ENCODE assay signal across 13 cellular contexts in the genomic region with DNA sequence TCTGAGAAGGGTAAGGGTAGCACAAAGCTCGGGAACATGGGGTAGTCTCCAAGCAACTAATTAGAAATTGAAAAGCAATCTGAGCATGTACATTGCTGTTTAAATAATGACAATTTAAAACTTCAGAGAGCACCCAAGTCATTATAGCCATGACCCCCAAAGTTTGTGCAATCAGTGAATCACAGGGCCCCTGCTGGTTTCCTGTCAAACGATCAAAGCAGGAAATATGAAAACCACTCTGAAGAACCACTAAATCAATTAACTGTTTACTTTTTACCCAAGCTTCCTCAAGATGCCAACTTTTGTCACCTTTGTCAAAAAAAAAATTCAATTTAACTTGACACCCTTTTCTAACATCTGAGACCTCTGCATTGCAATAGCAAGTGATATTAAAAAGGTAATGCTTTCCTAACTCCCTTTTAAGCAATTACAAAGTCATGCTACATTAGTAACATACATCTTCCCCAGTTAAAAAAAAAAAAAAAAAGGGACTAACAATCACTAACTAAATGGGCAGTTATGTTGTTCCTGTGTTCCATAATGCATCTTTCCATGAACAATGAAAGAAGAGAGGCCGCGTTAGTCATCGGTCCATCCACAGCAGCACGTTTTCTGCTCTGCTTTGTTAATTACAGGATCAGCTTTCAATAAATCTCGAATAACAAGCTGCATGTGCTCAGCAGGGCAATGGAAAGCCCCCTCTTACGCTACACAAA.
DNase-seq lines count a peak whose midpoint lies in the region; ATAC-seq, FAIRE-seq and TF ChIP-seq lines count a peak whose summit lies in the region.
"Had no signal": no experiment of that assay in that cellular context is flagged by ENCODE, and none has a peak within 500 bp of the region (broad histone marks: within the 10 kb centered on the region; RNA-seq: fewer than 3 reads in every experiment).

No MANE protein-coding gene starts in this region.

- no peak for DNase-seq in GM23338 (ENCODE audit: low spot score)
- DNase-seq in NCI-H1417 treated with DMSO at 0.1 percent for 48 hours (lab: John Stamatoyannopoulos, UW): peak; percentile 68
- DNase-seq in T-helper 9 cell: peak; percentile 5
- peak; percentile 5 for DNase-seq in mesendoderm
- DNase-seq in NCI-H526 (lab: John Stamatoyannopoulos, UW): no peak
- no peak for DNase-seq in pancreas
- DNase-seq in activated naive CD4-positive, alpha-beta T cell treated with anti-CD3 and anti-CD28 coated beads, Interleukin-2, amount 50 U/mL, for 72 hours (ENCODE audit: low spot score in 2 of 2): no peak
- DNase-seq: activated CD4-positive, alpha-beta T cell treated with anti-CD3 and anti-CD28 coated beads, Interleukin-2, amount 10 ng/mL, durations not matched to agents 24 days and 14 days; naive B cell; stimulated activated CD4-positive, alpha-beta T cell treated with anti-CD3 and anti-CD28 coated beads, Interleukin-2, amount 100 ng/mL, for 24 hours had no signal

- no CpG with 5 or more reads among the region's 8 CpGs for WGBS in mesendoderm (ENCODE audit: extremely low coverage, insufficient coverage, low lambda C conversion rate)
- 66 to 72% methylated on average over 8 of the region's 8 CpGs for WGBS in pancreas, 2 donors

- peaks cover 40% of the 10 kb centered on the region for H3K36me3 Mint-ChIP-seq in GM23338 (ENCODE audit: low read depth)
- no peaks in the 10 kb centered on the region for H3K36me3 Mint-ChIP-seq in activated naive CD4-positive, alpha-beta T cell treated with anti-CD3 and anti-CD28 coated beads, Interleukin-2, amount 50 U/mL, for 72 hours
- H3K36me3 Mint-ChIP-seq: IgD-negative memory B cell, naive B cell had no signal

- no peak for FAIRE-seq in pancreas (lab: Jason Lieb, UNC)

- H3K4me3 ChIP-seq in GM23338 (no peak overlapping the region), mesendoderm (ENCODE audit: low read length) (no peak overlapping the region), pancreas (no peak overlapping the region)
- H3K4me3 ChIP-seq: thoracic aorta had no signal

- H4K8ac ChIP-seq in mesendoderm (ENCODE audit: low read depth, low read length): no peak overlapping the region

- no peak overlapping the region for H2BK5ac ChIP-seq in mesendoderm (ENCODE audit: low read length)

- no peaks in the 10 kb centered on the region for H3K4me1 ChIP-seq in GM23338 (ENCODE audit: insufficient read depth)
- no peaks in the 10 kb centered on the region for H3K4me1 ChIP-seq in mesendoderm (ENCODE audit: control insufficient read depth, low read depth, low read length)
- no peaks in the 10 kb centered on the region for H3K4me1 ChIP-seq in pancreas

- ATAC-seq in GM23338 (no peak; the same call in 2 of the 3 replicates), HG03108 (IDR thresholded peaks at IDR 0.05; ENCODE audit: unreplicated experiment) (no peak), pancreas (no peak)
- no peak for ATAC-seq in activated naive CD4-positive, alpha-beta T cell treated with anti-CD3 and anti-CD28 coated beads, Interleukin-2, amount 50 U/mL, for 72 hours

- H3K27me3 ChIP-seq in GM23338 (ENCODE audit: insufficient read depth) (no peaks in the 10 kb centered on the region), mesendoderm (ENCODE audit: insufficient read depth, low read length, poor library complexity) (no peaks in the 10 kb centered on the region), pancreas (no peaks in the 10 kb centered on the region)

- no peaks in the 10 kb centered on the region for H3K9me2 ChIP-seq in GM23338 (ENCODE audit: insufficient read depth)

- H3K9me3 ChIP-seq in pancreas: no peaks in the 10 kb centered on the region
- H3K9me3 ChIP-seq: thoracic aorta had no signal

- no peaks in the 10 kb centered on the region for H3F3A ChIP-seq in GM23338 (replicated peaks; ENCODE audit: low read depth)

- H3K4me2 ChIP-seq in GM23338: no peak overlapping the region
- no peak overlapping the region for H3K4me2 ChIP-seq in mesendoderm (ENCODE audit: low read length)

- H2BK120ac ChIP-seq in mesendoderm (ENCODE audit: low read depth, low read length): no peak overlapping the region

- H3K27ac ChIP-seq in GM23338 (ENCODE audit: low read depth) (no peak overlapping the region), mesendoderm (ENCODE audit: low read depth, low read length) (no peak overlapping the region), pancreas (no peak overlapping the region)
- H3K27ac ChIP-seq: thoracic aorta had no signal

- peak overlapping the region; percentile 33; the same call in 1 of the 2 replicates for H3K27ac Mint-ChIP-seq in GM23338
- no peak overlapping the region for H3K27ac Mint-ChIP-seq in activated naive CD4-positive, alpha-beta T cell treated with anti-CD3 and anti-CD28 coated beads, Interleukin-2, amount 50 U/mL, for 72 hours
- H3K27ac Mint-ChIP-seq: activated CD4-positive, alpha-beta T cell treated with anti-CD3 and anti-CD28 coated beads, Interleukin-2, amount 10 ng/mL, durations not matched to agents 24 days and 14 days; IgD-negative memory B cell; naive B cell had no signal

- no peak overlapping the region for H3K56ac ChIP-seq in mesendoderm (ENCODE audit: low read length)

- no peaks in the 10 kb centered on the region for H3K79me1 ChIP-seq in mesendoderm (ENCODE audit: low read length)

- H3K36me3 ChIP-seq in GM23338 (ENCODE audit: insufficient read depth): peaks cover 24% of the 10 kb centered on the region; the same call in 1 of the 2 replicates
- H3K36me3 ChIP-seq in mesendoderm (ENCODE audit: control insufficient read depth, insufficient read depth, low read length): no peaks in the 10 kb centered on the region
- H3K36me3 ChIP-seq in pancreas: peaks cover 0 to 2% (median 0%) of the 10 kb centered on the region in 3 donors
- H3K36me3 ChIP-seq: thoracic aorta had no signal

- H3K4me3 Mint-ChIP-seq in GM23338: no peak overlapping the region
- H3K4me3 Mint-ChIP-seq: activated CD4-positive, alpha-beta T cell treated with anti-CD3 and anti-CD28 coated beads, Interleukin-2, amount 10 ng/mL, durations not matched to agents 24 days and 14 days; IgD-negative memory B cell; naive B cell had no signal

- no peak overlapping the region for H3K9ac ChIP-seq in mesendoderm (ENCODE audit: low read length)

- H3K23ac ChIP-seq in mesendoderm (ENCODE audit: low read length): no peak overlapping the region

- no peaks in the 10 kb centered on the region for H4K20me1 ChIP-seq in GM23338 (replicated peaks; ENCODE audit: insufficient read depth)

- H3K18ac ChIP-seq in mesendoderm (ENCODE audit: low read length): no peak overlapping the region

- intact Hi-C loops in pancreas (cut with DNase I): no loop called here

- H2AFZ ChIP-seq in GM23338: no peak overlapping the region

- TF ChIP-seq CTCF in GM23338 (conservative IDR thresholded peaks at IDR 0.05; ENCODE audit: low read depth in 2 of 2) (no peak), pancreas (IDR thresholded peaks at IDR 0.05) (no peak)

- H3K27me3 Mint-ChIP-seq in GM23338 (ENCODE audit: insufficient read depth, low read depth, poor library complexity): no peaks in the 10 kb centered on the region
- H3K27me3 Mint-ChIP-seq: activated CD4-positive, alpha-beta T cell treated with anti-CD3 and anti-CD28 coated beads, Interleukin-2, amount 10 ng/mL, durations not matched to agents 24 days and 14 days; IgD-negative memory B cell; naive B cell had no signal

- no peaks in the 10 kb centered on the region for H3K79me2 ChIP-seq in GM23338 (replicated peaks; ENCODE audit: insufficient read depth)
- H3K79me2 ChIP-seq in mesendoderm (ENCODE audit: control insufficient read depth, insufficient read depth, low read length): no peaks in the 10 kb centered on the region

- H4K5ac ChIP-seq in mesendoderm (ENCODE audit: low read length): no peak overlapping the region

- H3K9me3 Mint-ChIP-seq in GM23338: no peaks in the 10 kb centered on the region
- H3K9me3 Mint-ChIP-seq in activated naive CD4-positive, alpha-beta T cell treated with anti-CD3 and anti-CD28 coated beads, Interleukin-2, amount 50 U/mL, for 72 hours: peaks cover 0 to 5% of the 10 kb centered on the region in 2 donors
- H3K9me3 Mint-ChIP-seq: activated CD4-positive, alpha-beta T cell treated with anti-CD3 and anti-CD28 coated beads, Interleukin-2, amount 10 ng/mL, durations not matched to agents 24 days and 14 days; IgD-negative memory B cell had no signal

- peaks cover 12% of the 10 kb centered on the region; the same call in 2 of the 3 replicates for H3K4me1 Mint-ChIP-seq in GM23338
- H3K4me1 Mint-ChIP-seq: IgD-negative memory B cell, naive B cell had no signal

- no peak overlapping the region for H3K4ac ChIP-seq in mesendoderm (ENCODE audit: low read depth, low read length)

- H2AK5ac ChIP-seq in mesendoderm (ENCODE audit: low read length): no peak overlapping the region

- no peak overlapping the region for H2BK15ac ChIP-seq in mesendoderm (replicated peaks; ENCODE audit: low read depth)

TF ChIP-seq in GM23338, 12 proteins besides CTCF, POLR2A, EP300 and RAD21 (continues in another document):
- TF ChIP-seq EZH2 (IDR thresholded peaks at IDR 0.05; ENCODE audit: low read depth, unreplicated experiment) (no peak), NANOG (IDR thresholded peaks at IDR 0.05; ENCODE audit: borderline replicate concordance) (no peak), ETS1 (IDR thresholded peaks at IDR 0.05) (no peak), POLR2AphosphoS5 (IDR thresholded peaks at IDR 0.05; ENCODE audit: low read depth) (no peak), STAT1 (IDR thresholded peaks at IDR 0.05; ENCODE audit: unreplicated experiment) (no peak), CREB1 (CRISPR knock-in tag; IDR thresholded peaks at IDR 0.05; ENCODE audit: low read depth) (no peak), JUNB (IDR thresholded peaks at IDR 0.05; ENCODE audit: unreplicated experiment) (no peak)

Comparison
In these comparisons a context has a peak if more than half of its experiments do, and no peak if none do; other contexts are left out.
1. DNase-seq: peak in NCI-H1417 treated with DMSO at 0.1 percent for 48 hours (single experiment), T-helper 9 cell (single experiment) and mesendoderm (single experiment); none in GM23338 (single experiment), NCI-H526 (0 of 2), pancreas (0 of 6) and activated naive CD4-positive, alpha-beta T cell treated with anti-CD3 and anti-CD28 coated beads, Interleukin-2, amount 50 U/mL, for 72 hours (0 of 2).